15 cellular contexts compared by ENCODE assay signal in the genomic region with DNA sequence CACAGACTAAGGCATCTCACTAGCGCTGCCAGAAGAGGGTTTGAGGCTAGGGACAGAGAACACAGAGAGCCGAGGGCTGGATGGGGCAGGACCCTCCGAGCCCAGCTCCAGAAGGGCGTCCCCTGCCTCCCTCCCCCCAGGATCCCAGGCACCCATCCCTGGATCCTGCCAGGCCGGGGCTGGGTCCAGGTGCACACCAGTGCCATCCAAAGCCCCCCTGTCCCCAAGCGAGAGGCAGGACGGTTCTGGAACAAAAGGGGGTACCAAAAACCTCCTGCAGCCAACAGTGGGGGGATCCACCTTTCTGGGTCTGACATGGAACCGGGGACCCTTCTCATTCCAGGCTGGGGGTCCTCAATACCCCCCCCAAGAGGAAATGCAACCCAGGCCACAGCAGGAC. TPM values are rescaled to one million over a fixed set of nuclear protein-coding genes. Genes with fewer than 3 reads are reported as not detected.
A peak's percentile ranks its signal among the peaks of the same experiment; 100 is the strongest.
DNase-seq lines count a peak whose midpoint lies in the region; ATAC-seq and TF ChIP-seq lines count a peak whose summit lies in the region.
"Had no signal": no experiment of that assay in that cellular context is flagged by ENCODE, and none has a peak within 500 bp of the region (broad histone marks: within the 10 kb centered on the region; RNA-seq: fewer than 3 reads in every experiment).

No MANE protein-coding gene starts in this region.

- no peaks in the 10 kb centered on the region for H3K27me3 ChIP-seq in CD4-positive, CD25-positive, alpha-beta regulatory T cell (ENCODE audit: control insufficient read depth, insufficient read depth, low read length)
- H3K27me3 ChIP-seq in HL-60 (ENCODE audit: insufficient read depth, poor library complexity, severe bottlenecking) (no peaks in the 10 kb centered on the region), mucosa of stomach (ENCODE audit: control insufficient read depth, insufficient read depth, low read length) (peaks cover 2% of the 10 kb centered on the region)
- H3K27me3 ChIP-seq: MG63, pancreas had no signal

- peak overlapping the region; percentile 43 for H3K9ac ChIP-seq in mucosa of stomach (ENCODE audit: low read length)

- TF ChIP-seq CTCF in HL-60 (IDR thresholded peaks at IDR 0.05; ENCODE audit: insufficient read depth, low read length): no peak
- TF ChIP-seq CTCF in activated CD8-positive, alpha-beta T cell treated with anti-CD3 and anti-CD28 coated beads for 36 hours (IDR thresholded peaks at IDR 0.05): no peak

- peaks cover 0 to 58% (median 17%) of the 10 kb centered on the region in 4 donors for H3K4me1 Mint-ChIP-seq in CD4-positive, CD25-positive, alpha-beta regulatory T cell
- peaks cover 48% of the 10 kb centered on the region for H3K4me1 Mint-ChIP-seq in activated CD8-positive, alpha-beta T cell treated with anti-CD3 and anti-CD28 coated beads for 36 hours (ENCODE audit: low read depth)

- DNase-seq in CD4-positive, CD25-positive, alpha-beta regulatory T cell: no peak
- DNase-seq in HL-60 (ENCODE audit: low read depth in 1 of 2, low spot score in 1 of 2) (no peak), NCI-H1092 treated with DMSO at 0.1 percent for 48 hours (lab: John Stamatoyannopoulos, UW) (no peak), AG08395 (ENCODE audit: low spot score) (no peak), A172 (ENCODE audit: low spot score) (no peak)
- no peak for DNase-seq in activated CD8-positive, alpha-beta T cell treated with anti-CD3 and anti-CD28 coated beads for 36 hours
- DNase-seq: NCI-H2081 treated with DMSO at 0.1 percent for 48 hours had no signal

- CTCF ChIA-PET in activated CD8-positive, alpha-beta T cell treated with anti-CD3 and anti-CD28 coated beads for 36 hours (lab: Charles Lee): interaction anchor here (1.5 to 4.0 kb wide), 2 partner anchors 15 to 23 kb away, joined by 5 to 19 read pairs; no protein-coding TSS in a partner anchor

- intact Hi-C loops in activated CD8-positive, alpha-beta T cell treated with anti-CD3 and anti-CD28 coated beads for 36 hours (cut with micrococcal nuclease): no loop called here

- no peaks in the 10 kb centered on the region for H3K9me3 Mint-ChIP-seq in CD4-positive, CD25-positive, alpha-beta regulatory T cell
- H3K9me3 Mint-ChIP-seq in activated CD8-positive, alpha-beta T cell treated with anti-CD3 and anti-CD28 coated beads for 36 hours: no peaks in the 10 kb centered on the region
- H3K9me3 Mint-ChIP-seq: activated T-helper 1 cell treated with anti-CD3 and anti-CD28 coated beads, Interleukin-12 subunit alpha, Interleukin-12 subunit beta, Interleukin-2, Interleukin-4 antibody, amounts not matched to agents 30 ng/mL and 10 ng/mL and 1 ng/mL, durations not matched to agents 14 hours and 24 hours and 36 hours had no signal

- H3K4me3 ChIP-seq in CD4-positive, CD25-positive, alpha-beta regulatory T cell (ENCODE audit: low read depth, low read length): no peak overlapping the region
- no peak overlapping the region for H3K4me3 ChIP-seq in HL-60 (replicated peaks; ENCODE audit: insufficient read depth, low read length)
- no peak overlapping the region for H3K4me3 ChIP-seq in mucosa of stomach (ENCODE audit: low read length)
- H3K4me3 ChIP-seq: coronary artery, esophagus muscularis mucosa, MG63, pancreas had no signal

- H3K27ac ChIP-seq in CD4-positive, CD25-positive, alpha-beta regulatory T cell (ENCODE audit: insufficient read depth, low read length, poor library complexity, severe bottlenecking): peak overlapping the region; percentile 74
- H3K27ac ChIP-seq in HL-60 (replicated peaks): peak overlapping the region; percentile 99
- H3K27ac ChIP-seq: pancreas had no signal

- no peaks in the 10 kb centered on the region for H3K36me3 ChIP-seq in CD4-positive, CD25-positive, alpha-beta regulatory T cell (ENCODE audit: control insufficient read depth, insufficient read depth, low read length)
- H3K36me3 ChIP-seq in mucosa of stomach (ENCODE audit: control insufficient read depth, insufficient read depth, low read length): no peaks in the 10 kb centered on the region
- H3K36me3 ChIP-seq: MG63, pancreas had no signal

- H3K4me1 ChIP-seq in CD4-positive, CD25-positive, alpha-beta regulatory T cell (ENCODE audit: control insufficient read depth, insufficient read depth, low read length, poor library complexity, severe bottlenecking): peaks cover 71% of the 10 kb centered on the region
- H3K4me1 ChIP-seq in mucosa of stomach (ENCODE audit: control insufficient read depth, insufficient read depth, low read length): peaks cover 59% of the 10 kb centered on the region

- H3K36me3 Mint-ChIP-seq in CD4-positive, CD25-positive, alpha-beta regulatory T cell: peaks cover 3% of the 10 kb centered on the region
- peaks cover 5% of the 10 kb centered on the region for H3K36me3 Mint-ChIP-seq in activated CD8-positive, alpha-beta T cell treated with anti-CD3 and anti-CD28 coated beads for 36 hours (ENCODE audit: low read depth)

- H3K27me3 Mint-ChIP-seq in CD4-positive, CD25-positive, alpha-beta regulatory T cell: peaks cover 4% of the 10 kb centered on the region
- H3K27me3 Mint-ChIP-seq in activated CD8-positive, alpha-beta T cell treated with anti-CD3 and anti-CD28 coated beads for 36 hours: no peaks in the 10 kb centered on the region

- peak overlapping the region in 1 of 4 donors; percentile 86 for H3K4me3 Mint-ChIP-seq in CD4-positive, CD25-positive, alpha-beta regulatory T cell
- H3K4me3 Mint-ChIP-seq in activated CD8-positive, alpha-beta T cell treated with anti-CD3 and anti-CD28 coated beads for 36 hours: peak overlapping the region; percentile 37

- no peak overlapping the region for H3K27ac Mint-ChIP-seq in CD4-positive, CD25-positive, alpha-beta regulatory T cell
- H3K27ac Mint-ChIP-seq in activated CD8-positive, alpha-beta T cell treated with anti-CD3 and anti-CD28 coated beads for 36 hours: peak overlapping the region; percentile 88

- POLR2A ChIA-PET in activated CD8-positive, alpha-beta T cell treated with anti-CD3 and anti-CD28 coated beads for 36 hours (lab: Charles Lee): no interaction called here

- ATAC-seq in CD4-positive, CD25-positive, alpha-beta regulatory T cell (ENCODE audit: low read depth in 2 of 2): no peak
- ATAC-seq in activated CD8-positive, alpha-beta T cell treated with anti-CD3 and anti-CD28 coated beads for 36 hours: no peak
- no peak for ATAC-seq in HG03196 (IDR thresholded peaks at IDR 0.05; ENCODE audit: unreplicated experiment)

- no peaks in the 10 kb centered on the region for H3K9me3 ChIP-seq in CD4-positive, CD25-positive, alpha-beta regulatory T cell (ENCODE audit: control insufficient read depth in 2 of 2, low read length in 2 of 2)
- no peaks in the 10 kb centered on the region for H3K9me3 ChIP-seq in mucosa of stomach (ENCODE audit: control insufficient read depth, low read length)
- H3K9me3 ChIP-seq: esophagus muscularis mucosa, heart left ventricle, MG63, pancreas had no signal

RNA-seq across cellular contexts. Expression of gene REXO1, which starts 4.4 kb away (rescaled TPM):
- 103 TPM for total RNA-seq in CD4-positive, CD25-positive, alpha-beta regulatory T cell
- polyA plus RNA-seq in CD4-positive, CD25-positive, alpha-beta regulatory T cell: 1 to 10 TPM; 2.5 to 5.5 (median 3.6) TPM
- 10 to 100 TPM; 43.4 to 46.8 TPM for total RNA-seq in activated CD8-positive, alpha-beta T cell treated with anti-CD3 and anti-CD28 coated beads for 36 hours
- total RNA-seq in A172 (2014; rRNA removed; shearing (Covaris generic)): 8.0 and 30.4 TPM in 2 replicates

RNA-seq across cellular contexts. Expression of gene KLF16, which starts 10.7 kb away (rescaled TPM):
- 40.6 TPM for total RNA-seq in CD4-positive, CD25-positive, alpha-beta regulatory T cell
- polyA plus RNA-seq in CD4-positive, CD25-positive, alpha-beta regulatory T cell: under 1 TPM; 0.28 to 0.86 (median 0.59) TPM
- 10 to 100 TPM; 25.6 to 27.7 TPM for total RNA-seq in activated CD8-positive, alpha-beta T cell treated with anti-CD3 and anti-CD28 coated beads for 36 hours
- 8.2 and 11.5 TPM in 2 replicates for total RNA-seq in A172 (2014; rRNA removed; shearing (Covaris generic))

RNA-seq across cellular contexts. Expression of gene ABHD17A, which starts 32.6 kb away (rescaled TPM):
- total RNA-seq in CD4-positive, CD25-positive, alpha-beta regulatory T cell: 148 TPM
- polyA plus RNA-seq in CD4-positive, CD25-positive, alpha-beta regulatory T cell: 100 to 1,000 TPM; 139 to 202 (median 159) TPM
- total RNA-seq in activated CD8-positive, alpha-beta T cell treated with anti-CD3 and anti-CD28 coated beads for 36 hours: 100 to 1,000 TPM; 112 to 113 TPM
- 72.6 and 120 TPM in 2 replicates for total RNA-seq in A172 (2014; rRNA removed; shearing (Covaris generic))

RNA-seq across cellular contexts. Expression of gene ATP8B3, which starts 40.7 kb away (rescaled TPM):
- total RNA-seq in CD4-positive, CD25-positive, alpha-beta regulatory T cell: 12.2 TPM
- polyA plus RNA-seq in CD4-positive, CD25-positive, alpha-beta regulatory T cell: 1 to 10 TPM; 1.1 to 3.8 (median 2.6) TPM
- total RNA-seq in activated CD8-positive, alpha-beta T cell treated with anti-CD3 and anti-CD28 coated beads for 36 hours: 1 to 10 TPM; 5.8 to 8.2 TPM
- total RNA-seq in A172 (2014; rRNA removed; shearing (Covaris generic)): 8.6 and 12.4 TPM in 2 replicates

RNA-seq across cellular contexts. Expression of gene ADAT3, which starts 52.5 kb away (rescaled TPM):
- 6.9 TPM for total RNA-seq in CD4-positive, CD25-positive, alpha-beta regulatory T cell
- 1 to 10 TPM; 4.4 to 8.8 (median 6.0) TPM for polyA plus RNA-seq in CD4-positive, CD25-positive, alpha-beta regulatory T cell
- 1 to 10 TPM; 5.3 to 6.7 TPM for total RNA-seq in activated CD8-positive, alpha-beta T cell treated with anti-CD3 and anti-CD28 coated beads for 36 hours
- 2.3 and 3.7 TPM in 2 replicates for total RNA-seq in A172 (2014; rRNA removed; shearing (Covaris generic))
